14 cellular contexts compared by ENCODE assay signal in genomic region chr20:31628057-31628456, GRCh38. TPM values are rescaled to one million over a fixed set of nuclear protein-coding genes. Genes with fewer than 3 reads are reported as not detected.
"Had no signal": no experiment of that assay in that cellular context is flagged by ENCODE, and none has a peak within 500 bp of the region (broad histone marks: within the 10 kb centered on the region; RNA-seq: fewer than 3 reads in every experiment).

No MANE protein-coding gene starts in this region.

RNA-seq across cellular contexts. Expression of gene COX4I2, which starts 9.7 kb away (rescaled TPM):
- total RNA-seq: activated B cell treated with CpG ODN at 0.5 μM for 24 hours; activated CD4-positive, alpha-beta memory T cell treated with anti-CD3 and anti-CD28 coated beads for 36 hours; activated CD4-positive, alpha-beta memory T cell treated with anti-CD3 and anti-CD28 coated beads, Interleukin-2, amount 10 ng/mL, durations not matched to agents 7 days and 5 days; activated CD4-positive, alpha-beta T cell treated with anti-CD3 and anti-CD28 coated beads for 36 hours; activated CD4-positive, alpha-beta T cell treated with anti-CD3 and anti-CD28 coated beads, Interleukin-2, amount 10 ng/mL, durations not matched to agents 24 days and 14 days; activated CD4-positive, alpha-beta T cell treated with anti-CD3 and anti-CD28 coated beads, Interleukin-2, amount 10 ng/mL, durations not matched to agents 7 days and 5 days; activated CD8-positive, alpha-beta memory T cell treated with anti-CD3 and anti-CD28 coated beads for 36 hours; activated CD8-positive, alpha-beta memory T cell treated with anti-CD3 and anti-CD28 coated beads, Interleukin-2, amount 10 ng/mL, durations not matched to agents 7 days and 5 days; activated CD8-positive, alpha-beta T cell treated with anti-CD3 and anti-CD28 coated beads for 36 hours; activated CD8-positive, alpha-beta T cell treated with anti-CD3 and anti-CD28 coated beads, Interleukin-2, amount 10 ng/mL, durations not matched to agents 7 days and 5 days; T-helper 1 cell treated with Interleukin-12 subunit alpha and Interleukin-12 subunit beta and Interleukin-4 antibody, amounts not matched to agents 30 ng/mL and 1 ng/mL, for 36 hours; T-helper 17 cell; T-helper 2 cell treated with Interferon-gamma antibody and Interleukin-4, amounts not matched to agents 100 ng/mL and 5 ng/mL, for 36 hours; WTC11 had no signal

RNA-seq across cellular contexts. Expression of gene ID1, which starts 23.0 kb away (rescaled TPM):
- total RNA-seq: activated CD8-positive, alpha-beta memory T cell treated with anti-CD3 and anti-CD28 coated beads, Interleukin-2, amount 10 ng/mL, durations not matched to agents 7 days and 5 days had no signal
